ENCODE assay signal across 9 cellular contexts in the genomic region with DNA sequence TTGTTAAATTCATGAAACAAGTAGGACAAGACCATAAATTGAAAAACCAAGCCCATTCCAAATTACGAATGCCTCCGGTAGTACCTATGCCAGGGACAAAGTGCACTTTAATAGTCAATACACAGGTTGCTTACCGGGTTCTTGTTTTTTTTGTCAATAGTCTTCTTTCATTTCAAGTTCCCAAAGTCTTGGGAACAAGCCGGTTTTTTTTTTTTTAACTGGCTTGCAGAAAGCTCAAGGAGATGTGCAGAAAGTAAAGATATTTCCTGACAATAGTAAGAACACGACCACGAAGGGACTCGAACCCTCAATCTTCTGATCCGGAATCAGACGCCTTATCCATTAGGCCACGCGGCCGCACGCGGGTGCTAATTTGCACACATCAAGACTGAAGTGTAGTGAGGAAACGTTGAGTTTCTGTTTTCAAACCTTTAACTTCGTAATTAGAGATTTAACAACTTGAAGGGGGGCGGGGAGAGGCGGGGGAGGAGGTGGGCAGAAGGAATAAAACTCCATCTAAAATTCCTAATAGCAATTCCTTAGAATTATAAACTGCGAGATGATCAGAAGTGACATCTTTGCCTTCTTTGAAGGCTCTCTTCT.
DNase-seq lines count a peak whose midpoint lies in the region; ATAC-seq and TF ChIP-seq lines count a peak whose summit lies in the region.
"Had no signal": no experiment of that assay in that cellular context is flagged by ENCODE, and none has a peak within 500 bp of the region (broad histone marks: within the 10 kb centered on the region; RNA-seq: fewer than 3 reads in every experiment).

No MANE protein-coding gene starts in this region.

- H3K27ac Mint-ChIP-seq in activated naive CD8-positive, alpha-beta T cell treated with anti-CD3 and anti-CD28 coated beads, Interleukin-2, amount 50 U/mL, for 24 hours, result peak overlapping the region; percentile 88

- H3K4me1 Mint-ChIP-seq in activated naive CD8-positive, alpha-beta T cell treated with anti-CD3 and anti-CD28 coated beads, Interleukin-2, amount 50 U/mL, for 24 hours, result peaks cover 4% of the 10 kb centered on the region

- H3K23ac ChIP-seq in mesenchymal stem cell (ENCODE audit: low read length in 2 of 2), result no peak overlapping the region

- no peak overlapping the region for H4K8ac ChIP-seq in mesenchymal stem cell (ENCODE audit: low read length)

- peak overlapping the region; percentile 55 for H3K4me3 Mint-ChIP-seq in activated naive CD8-positive, alpha-beta T cell treated with anti-CD3 and anti-CD28 coated beads, Interleukin-2, amount 50 U/mL, for 24 hours

- H4K91ac ChIP-seq in mesenchymal stem cell (ENCODE audit: low read length), result no peak overlapping the region

- H3K9me3 Mint-ChIP-seq in activated naive CD8-positive, alpha-beta T cell treated with anti-CD3 and anti-CD28 coated beads, Interleukin-2, amount 50 U/mL, for 24 hours, result peaks cover 29% of the 10 kb centered on the region

- H3K18ac ChIP-seq in mesenchymal stem cell (ENCODE audit: low read depth in 1 of 2, low read length in 2 of 2), result no peak overlapping the region

- H3K9me3 ChIP-seq in mesenchymal stem cell (ENCODE audit: control insufficient read depth, low read length), result no peaks in the 10 kb centered on the region
- H3K9me3 ChIP-seq in spleen, result peaks cover 0 to 24% (median 0%) of the 10 kb centered on the region in 8 donors
- H3K9me3 ChIP-seq: psoas muscle had no signal

- peak; percentile 72 for ATAC-seq in activated naive CD8-positive, alpha-beta T cell treated with anti-CD3 and anti-CD28 coated beads, Interleukin-2, amount 50 U/mL, for 24 hours
- ATAC-seq in GM19467 (IDR thresholded peaks at IDR 0.05; ENCODE audit: unreplicated experiment), result no peak
- no peak for ATAC-seq in HG02798 (IDR thresholded peaks at IDR 0.05; ENCODE audit: poor library complexity, unreplicated experiment)
- ATAC-seq: psoas muscle had no signal

- no peak overlapping the region for H3K4ac ChIP-seq in mesenchymal stem cell (ENCODE audit: low read depth in 1 of 2, low read length in 2 of 2)

- no peak overlapping the region for H2BK5ac ChIP-seq in mesenchymal stem cell (ENCODE audit: low read depth, low read length, poor library complexity, severe bottlenecking)

- H2BK120ac ChIP-seq in mesenchymal stem cell (ENCODE audit: low read depth, low read length), result no peak overlapping the region

- H3K79me1 ChIP-seq in mesenchymal stem cell (replicated peaks; ENCODE audit: low read length, poor library complexity, severe bottlenecking), result no peaks in the 10 kb centered on the region

- H3K27ac ChIP-seq in mesenchymal stem cell (ENCODE audit: low read length, poor library complexity, severe bottlenecking), result no peak overlapping the region
- H3K27ac ChIP-seq in spleen, result no peak overlapping the region
- H3K27ac ChIP-seq: psoas muscle had no signal

- intact Hi-C loops in spleen (cut with DNase I; ENCODE audit: low total_unique reads), result no loop called here

- no peak overlapping the region for H2AK5ac ChIP-seq in mesenchymal stem cell (ENCODE audit: low read length, severe bottlenecking)

- no peak overlapping the region for H2BK12ac ChIP-seq in mesenchymal stem cell (ENCODE audit: low read length in 2 of 2)

- H3K36me3 ChIP-seq in mesenchymal stem cell (ENCODE audit: control insufficient read depth in 1 of 2, insufficient read depth in 2 of 2, low read depth in 1 of 2, low read length in 2 of 2) (no peaks in the 10 kb centered on the region), spleen (no peaks in the 10 kb centered on the region)

- H2AFZ ChIP-seq in mesenchymal stem cell (ENCODE audit: low read depth, low read length), result no peak overlapping the region

- TF ChIP-seq POLR2A in spleen (IDR thresholded peaks at IDR 0.05), result no peak

- no peak overlapping the region for H3K14ac ChIP-seq in mesenchymal stem cell (ENCODE audit: low read length in 2 of 2)

- H3K4me3 ChIP-seq in mesenchymal stem cell (ENCODE audit: insufficient read depth in 1 of 2, low read depth in 1 of 2, low read length in 2 of 2), result no peak overlapping the region
- no peak overlapping the region for H3K4me3 ChIP-seq in spleen
- H3K4me3 ChIP-seq: psoas muscle had no signal

- H3K4me1 ChIP-seq in mesenchymal stem cell (ENCODE audit: control insufficient read depth, insufficient read depth, low read depth, low read length) (no peaks in the 10 kb centered on the region), spleen (no peaks in the 10 kb centered on the region)
- H3K4me1 ChIP-seq: psoas muscle had no signal

- WGBS in mesenchymal stem cell, result 23% methylated on average over 15 of the region's 19 CpGs
- 6 to 9% (median 7%) methylated on average over 19 of the region's 19 CpGs for WGBS in spleen, 5 donors

- no peak overlapping the region for H3K9ac ChIP-seq in mesenchymal stem cell (ENCODE audit: low read length)

- peak; percentile 18 for DNase-seq in GM03348 (ENCODE audit: low spot score)
- DNase-seq in LHCN-M2 (ENCODE audit: low read depth), result peak; percentile 84
- peak; percentile 58 for DNase-seq in activated naive CD8-positive, alpha-beta T cell treated with anti-CD3 and anti-CD28 coated beads, Interleukin-2, amount 50 U/mL, for 24 hours
- peak; percentile 27 for DNase-seq in mesenchymal stem cell
- no peak for DNase-seq in spleen
- no peak for DNase-seq in NCI-H345 treated with DMSO at 0.1 percent for 48 hours (lab: John Stamatoyannopoulos, UW; ENCODE audit: unreplicated experiment)
- DNase-seq: psoas muscle had no signal

- no peak for TF ChIP-seq CTCF in spleen (IDR thresholded peaks at IDR 0.05 in 8 of 11, conservative IDR thresholded peaks at IDR 0.05 in 3 of 11)

- peaks cover 15% of the 10 kb centered on the region for H3K36me3 Mint-ChIP-seq in activated naive CD8-positive, alpha-beta T cell treated with anti-CD3 and anti-CD28 coated beads, Interleukin-2, amount 50 U/mL, for 24 hours (ENCODE audit: low read depth)

- no peak overlapping the region for H3K4me2 ChIP-seq in mesenchymal stem cell (ENCODE audit: low read length, poor library complexity, severe bottlenecking)

- H3K27me3 ChIP-seq in mesenchymal stem cell (ENCODE audit: control insufficient read depth in 1 of 2, insufficient read depth in 1 of 2, low read length in 2 of 2), result peaks cover 16 to 19% of the 10 kb centered on the region in 2 experiments
- H3K27me3 ChIP-seq in spleen (replicated peaks in 1 of 7), result peaks cover 0 to 99% (median 61%) of the 10 kb centered on the region in 7 donors

- H3K27me3 Mint-ChIP-seq in activated naive CD8-positive, alpha-beta T cell treated with anti-CD3 and anti-CD28 coated beads, Interleukin-2, amount 50 U/mL, for 24 hours, result peaks cover 66% of the 10 kb centered on the region

- H2BK15ac ChIP-seq in mesenchymal stem cell (ENCODE audit: low read depth, poor library complexity, severe bottlenecking), result no peak overlapping the region

Comparison
In these comparisons a context has a peak if more than half of its experiments do, and no peak if none do; other contexts are left out.
1. DNase-seq: peak in GM03348 (single experiment), LHCN-M2 (single experiment), activated naive CD8-positive, alpha-beta T cell treated with anti-CD3 and anti-CD28 coated beads, Interleukin-2, amount 50 U/mL, for 24 hours (single experiment) and mesenchymal stem cell (single experiment); none in spleen (single experiment) and NCI-H345 treated with DMSO at 0.1 percent for 48 hours (single experiment).